22 cellular contexts compared by ENCODE assay signal in genomic region chr12:108341854-108342847, GRCh38. TPM values are rescaled to one million over a fixed set of nuclear protein-coding genes. Genes with fewer than 3 reads are reported as not detected.
DNase-seq lines count a peak whose midpoint lies in the region; ATAC-seq and TF ChIP-seq lines count a peak whose summit lies in the region.
"Had no signal": no experiment of that assay in that cellular context is flagged by ENCODE, and none has a peak within 500 bp of the region (broad histone marks: within the 10 kb centered on the region; RNA-seq: fewer than 3 reads in every experiment).

No MANE protein-coding gene starts in this region.

- no peak for ATAC-seq in T-helper 17 cell
- no peak for ATAC-seq in body of pancreas

- no peak overlapping the region for H3K27ac Mint-ChIP-seq in T-helper 17 cell
- no peak overlapping the region for H3K27ac Mint-ChIP-seq in T-helper 2 cell treated with Interferon-gamma antibody and Interleukin-4, amounts not matched to agents 5 μg/mL and 100 μg/mL, for 36 hours
- H3K27ac Mint-ChIP-seq: B cell had no signal

- H3K27me3 ChIP-seq in mesendoderm (ENCODE audit: insufficient read depth, low read length, poor library complexity), result no peaks in the 10 kb centered on the region
- H3K27me3 ChIP-seq in spleen (replicated peaks in 1 of 7), result peaks cover 0 to 53% (median 0%) of the 10 kb centered on the region in 7 donors
- no peaks in the 10 kb centered on the region for H3K27me3 ChIP-seq in body of pancreas

- H3K4me3 ChIP-seq in HEK293 (ENCODE audit: low read depth, low read length) (no peak overlapping the region), mesendoderm (ENCODE audit: low read length) (no peak overlapping the region), spleen (no peak overlapping the region), body of pancreas (no peak overlapping the region)
- H3K4me3 ChIP-seq: GM23248 had no signal

- WGBS in mesendoderm (ENCODE audit: extremely low coverage, insufficient coverage, low lambda C conversion rate), result 100% methylated on average over 2 of the region's 8 CpGs
- 76 to 80% (median 78%) methylated on average over 8 of the region's 8 CpGs for WGBS in spleen, 5 donors
- WGBS in body of pancreas, 2 donors, result 51 to 70% methylated on average over 8 of the region's 8 CpGs

- H3K4me1 ChIP-seq in HEK293 (ENCODE audit: control insufficient read depth, insufficient read depth, low read length) (no peaks in the 10 kb centered on the region), mesendoderm (ENCODE audit: control insufficient read depth, low read depth, low read length) (peaks cover 2% of the 10 kb centered on the region), spleen (peaks cover 0 to 9% (median 0%) of the 10 kb centered on the region in 6 donors), body of pancreas (no peaks in the 10 kb centered on the region)
- H3K4me1 ChIP-seq: Caco-2 had no signal

- CTCF ChIA-PET in HEK293 (lab: Yijun Ruan, JAX), result interaction anchor here (0.7 kb wide), 1 partner anchor 35 kb away, joined by 3 read pairs; no protein-coding TSS in a partner anchor

- H4K5ac ChIP-seq in mesendoderm (ENCODE audit: low read length), result no peak overlapping the region

- H3K4ac ChIP-seq in mesendoderm (ENCODE audit: low read depth, low read length), result no peak overlapping the region

- no peak overlapping the region for H2BK15ac ChIP-seq in mesendoderm (replicated peaks; ENCODE audit: low read depth)

- H3K9ac ChIP-seq in mesendoderm (ENCODE audit: low read length), result no peak overlapping the region
- H3K9ac ChIP-seq: GM23248, KMS-11 had no signal

- intact Hi-C loops in spleen (cut with DNase I; ENCODE audit: low total_unique reads), result no loop called here
- intact Hi-C loops in body of pancreas (cut with DNase I), result no loop called here

- no peak for TF ChIP-seq CTCF in HEK293 (tag by site-specific recombination; IDR thresholded peaks at IDR 0.05)
- no peak for TF ChIP-seq CTCF in spleen (IDR thresholded peaks at IDR 0.05 in 8 of 11, conservative IDR thresholded peaks at IDR 0.05 in 3 of 11)
- no peak for TF ChIP-seq CTCF in body of pancreas (IDR thresholded peaks at IDR 0.05)

- no peaks in the 10 kb centered on the region for H3K79me2 ChIP-seq in mesendoderm (ENCODE audit: control insufficient read depth, insufficient read depth, low read length)

- no peak overlapping the region for H4K8ac ChIP-seq in mesendoderm (ENCODE audit: low read depth, low read length)

- H3K9me3 ChIP-seq in HEK293 (ENCODE audit: control insufficient read depth, insufficient read depth, low read depth, low read length) (no peaks in the 10 kb centered on the region), T-helper 17 cell (ENCODE audit: control insufficient read depth, low read length, poor library complexity, severe bottlenecking) (no peaks in the 10 kb centered on the region), spleen (no peaks in the 10 kb centered on the region), body of pancreas (no peaks in the 10 kb centered on the region)
- H3K9me3 ChIP-seq: Caco-2 had no signal

- H3K9me3 Mint-ChIP-seq in T-helper 2 cell treated with Interferon-gamma antibody and Interleukin-4, amounts not matched to agents 5 μg/mL and 100 μg/mL, for 36 hours, result no peaks in the 10 kb centered on the region

- no peak overlapping the region for H2BK5ac ChIP-seq in mesendoderm (ENCODE audit: low read length)

- H2BK120ac ChIP-seq in mesendoderm (ENCODE audit: low read depth, low read length), result no peak overlapping the region

- DNase-seq in T-helper 17 cell, result no peak
- DNase-seq in mesendoderm, result no peak
- peak; percentile 52 for DNase-seq in spleen
- no peak for DNase-seq in body of pancreas
- no peak for DNase-seq in T-helper 2 cell treated with Interferon-gamma antibody and Interleukin-4, amounts not matched to agents 5 μg/mL and 100 μg/mL, for 36 hours (ENCODE audit: low spot score)
- no peak for DNase-seq in HuH-7.5 (ENCODE audit: low spot score)
- DNase-seq in superior temporal gyrus (ENCODE audit: extremely low spot score), result no peak
- DNase-seq: Caco-2; CD4-positive, CD25-positive, alpha-beta regulatory T cell; DMS79; NCI-H1048; NCI-H1436 treated with DMSO at 0.1 percent for 48 hours; NCI-H2029 treated with DMSO at 0.1 percent for 48 hours; NCI-H2171 treated with DMSO at 0.1 percent for 48 hours; NCI-H446 treated with DMSO at 0.1 percent for 48 hours; NCI-H748 treated with DMSO at 0.1 percent for 48 hours; OCI-M1; RPMI8226 had no signal

- H3K4me3 Mint-ChIP-seq in T-helper 17 cell, result peak overlapping the region; percentile 31
- no peak overlapping the region for H3K4me3 Mint-ChIP-seq in T-helper 2 cell treated with Interferon-gamma antibody and Interleukin-4, amounts not matched to agents 5 μg/mL and 100 μg/mL, for 36 hours
- H3K4me3 Mint-ChIP-seq: B cell; CD4-positive, CD25-positive, alpha-beta regulatory T cell had no signal

- H3K27me3 Mint-ChIP-seq in T-helper 17 cell, result peaks cover 30% of the 10 kb centered on the region
- peaks cover 30% of the 10 kb centered on the region for H3K27me3 Mint-ChIP-seq in T-helper 2 cell treated with Interferon-gamma antibody and Interleukin-4, amounts not matched to agents 5 μg/mL and 100 μg/mL, for 36 hours (ENCODE audit: low read depth)

- H3K27ac ChIP-seq in HEK293 (ENCODE audit: extremely low read depth, low read depth, low read length), result no peak overlapping the region
- no peak overlapping the region for H3K27ac ChIP-seq in mesendoderm (ENCODE audit: low read depth, low read length)
- no peak overlapping the region for H3K27ac ChIP-seq in spleen
- H3K27ac ChIP-seq in body of pancreas, result no peak overlapping the region
- H3K27ac ChIP-seq: GM23248, KMS-11 had no signal

- POLR2A ChIA-PET in HEK293 (lab: Yijun Ruan, JAX), result no interaction called here

- H3K18ac ChIP-seq in mesendoderm (ENCODE audit: low read length), result no peak overlapping the region

- no peak overlapping the region for H2AK5ac ChIP-seq in mesendoderm (ENCODE audit: low read length)

- TF ChIP-seq POLR2A in spleen (IDR thresholded peaks at IDR 0.05) (no peak), body of pancreas (IDR thresholded peaks at IDR 0.05) (no peak)

- H3K4me1 Mint-ChIP-seq in T-helper 17 cell, result no peaks in the 10 kb centered on the region
- H3K4me1 Mint-ChIP-seq in T-helper 2 cell treated with Interferon-gamma antibody and Interleukin-4, amounts not matched to agents 5 μg/mL and 100 μg/mL, for 36 hours (ENCODE audit: low read depth), result no peaks in the 10 kb centered on the region
- H3K4me1 Mint-ChIP-seq: B cell had no signal

- H3K23ac ChIP-seq in mesendoderm (ENCODE audit: low read length), result peak overlapping the region; percentile 31

- no peaks in the 10 kb centered on the region for H3K36me3 Mint-ChIP-seq in T-helper 17 cell (ENCODE audit: low read depth)
- H3K36me3 Mint-ChIP-seq in T-helper 2 cell treated with Interferon-gamma antibody and Interleukin-4, amounts not matched to agents 5 μg/mL and 100 μg/mL, for 36 hours (ENCODE audit: low read depth), result no peaks in the 10 kb centered on the region
- H3K36me3 Mint-ChIP-seq: CD4-positive, CD25-positive, alpha-beta regulatory T cell had no signal

- H3K79me1 ChIP-seq in mesendoderm (ENCODE audit: low read length), result no peaks in the 10 kb centered on the region

- no peak overlapping the region for H3K4me2 ChIP-seq in mesendoderm (ENCODE audit: low read length)
- H3K4me2 ChIP-seq: KMS-11 had no signal

- H3K56ac ChIP-seq in mesendoderm (ENCODE audit: low read length), result peak overlapping the region; percentile 27

- no peaks in the 10 kb centered on the region for H3K36me3 ChIP-seq in HEK293 (ENCODE audit: control insufficient read depth in 2 of 2, insufficient read depth in 1 of 2, low read length in 2 of 2)
- H3K36me3 ChIP-seq in mesendoderm (ENCODE audit: control insufficient read depth, insufficient read depth, low read length), result no peaks in the 10 kb centered on the region
- no peaks in the 10 kb centered on the region for H3K36me3 ChIP-seq in spleen
- H3K36me3 ChIP-seq in body of pancreas (replicated peaks in 1 of 2; ENCODE audit: insufficient read depth in 1 of 2, low read depth in 2 of 2), result no peaks in the 10 kb centered on the region

TF ChIP-seq in HEK293, 187 proteins besides CTCF, POLR2A, EP300 and RAD21 (continues in another document):
- TF ChIP-seq ZFHX2 (tag by site-specific recombination; conservative IDR thresholded peaks at IDR 0.05) (peak; percentile 78), ZSCAN23 (tag by site-specific recombination; IDR thresholded peaks at IDR 0.05) (no peak), ZNF398 (tag by site-specific recombination; IDR thresholded peaks at IDR 0.05) (peak; percentile 23; the same call in 1 of the 2 replicates), GLIS1 (tag by site-specific recombination; IDR thresholded peaks at IDR 0.05) (peak; percentile 22; the same call in 1 of the 2 replicates), KLF9 (tag by site-specific recombination; IDR thresholded peaks at IDR 0.05; ENCODE audit: low read depth) (no peak), ZNF404 (tag by site-specific recombination; IDR thresholded peaks at IDR 0.05) (no peak), SP3 (tag by site-specific recombination; IDR thresholded peaks at IDR 0.05) (peak; percentile 21; the same call in 1 of the 2 replicates)

RNA-seq across cellular contexts. Expression of gene CMKLR1, which starts 3.0 kb away (rescaled TPM):
- total RNA-seq in T-helper 17 cell (under 1 TPM in 1 of 2 donors, not detected in 1; 0.22 TPM), spleen (100 to 1,000 TPM in 2 of 7 donors, 10 to 100 TPM in 5; 53.0 to 118 (median 84.4) TPM), body of pancreas (1 to 10 TPM; 5.3 to 5.7 TPM)
- 1.6 TPM for polyA plus RNA-seq in mesendoderm (2013, experiment 1 of 2)
- 1.6 TPM for polyA plus RNA-seq in mesendoderm (2013, experiment 2 of 2)
- 10 to 100 TPM in 1 of 3 donors, 1 to 10 TPM in 2; 6.3 to 12.1 (median 9.0) TPM for polyA plus RNA-seq in spleen
- total RNA-seq: Caco-2 had no signal

Comparison
In these comparisons a context has a peak if more than half of its experiments do, and no peak if none do; other contexts are left out.
1. RNA of gene CMKLR1, which starts 3.0 kb away (total RNA-seq): 53.0 to 118 TPM in spleen; 5.3 to 5.7 TPM in body of pancreas and 0.22 TPM in T-helper 17 cell; every median in the first group is over 4 times any median in the second.